Comparison of ENCODE assay signal across 8 cellular contexts in the genomic region with DNA sequence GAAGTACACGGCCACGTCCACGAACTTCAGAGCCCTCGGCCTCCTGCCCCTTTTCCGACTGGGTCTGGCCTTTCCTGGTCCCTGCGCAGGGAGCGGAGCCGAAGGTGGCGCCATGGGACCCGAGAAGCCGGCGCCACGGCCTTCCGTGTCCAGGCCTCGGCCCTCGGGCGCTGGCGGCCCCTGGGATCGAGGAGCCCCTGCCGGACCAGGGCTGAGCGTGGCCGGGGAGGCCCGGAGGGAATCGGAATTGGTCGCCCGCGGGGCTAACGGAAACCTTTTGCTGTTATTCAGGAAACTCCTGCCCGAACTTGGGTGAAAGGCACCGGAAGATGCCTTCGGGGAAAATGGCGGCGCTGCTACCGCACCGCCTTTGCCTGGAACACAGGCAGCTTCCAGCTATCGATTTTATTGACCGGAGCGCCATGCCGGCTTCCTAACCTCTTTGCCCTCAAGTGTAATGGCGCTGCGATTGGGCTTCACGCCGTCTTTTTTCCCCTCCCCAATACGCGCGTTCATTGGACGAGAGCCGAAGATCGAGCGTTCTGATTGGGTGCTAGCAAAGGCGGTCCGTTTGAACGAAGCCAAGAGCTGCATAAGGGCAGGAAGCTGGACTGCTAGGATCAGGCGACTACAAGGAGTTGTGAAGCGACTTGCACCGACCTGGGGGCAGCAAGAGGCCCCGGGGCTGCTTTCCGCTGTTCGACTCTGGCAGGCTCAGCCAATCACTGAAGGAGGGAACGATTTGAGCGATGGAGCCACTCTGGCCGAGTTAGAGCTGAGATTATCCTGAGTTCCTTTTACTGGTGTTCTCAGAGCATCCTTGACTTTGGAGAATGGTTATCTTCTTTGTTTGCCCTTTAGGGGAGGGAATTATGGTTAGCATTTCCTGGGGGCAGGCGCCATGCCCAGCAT. TPM values are rescaled to one million over a fixed set of nuclear protein-coding genes. Genes with fewer than 3 reads are reported as not detected.
DNase-seq lines count a peak whose midpoint lies in the region; ATAC-seq and TF ChIP-seq lines count a peak whose summit lies in the region.

Gene ZNF689, minus strand, starts transcription at position 462 of the 912 bp plus-strand sequence. Its CDS starts 348 bp downstream, at position 114.

- 1% methylated on average over 63 of the region's 63 CpGs for WGBS in thymus

- no peak for TF ChIP-seq CTCF in glutamatergic neuron (IDR thresholded peaks at IDR 0.05; ENCODE audit: partially characterized antibody, unreplicated experiment)
- no peak for TF ChIP-seq CTCF in osteoblast (IDR thresholded peaks at IDR 0.05; ENCODE audit: extremely low read depth, low read depth, low read length)

- H3K27ac ChIP-seq in osteoblast (ENCODE audit: low read depth, low read length) (peak within 1 kb of the TSS; percentile 88), thymus (ENCODE audit: low read depth) (peak within 1 kb of the TSS; percentile 83)

- peak within 1 kb of the TSS; percentile 99 for H2AFZ ChIP-seq in osteoblast (ENCODE audit: low read length)

- no peaks in the 10 kb centered on the region for H4K20me1 ChIP-seq in osteoblast (ENCODE audit: insufficient read depth, low read length)

- H3K27me3 Mint-ChIP-seq in activated naive CD8-positive, alpha-beta T cell, result no peaks in the 10 kb centered on the region
- peaks cover 6% of the 10 kb centered on the region for H3K27me3 Mint-ChIP-seq in glutamatergic neuron (ENCODE audit: unreplicated experiment)

- no peaks in the 10 kb centered on the region for H3K36me3 Mint-ChIP-seq in activated naive CD8-positive, alpha-beta T cell
- H3K36me3 Mint-ChIP-seq in glutamatergic neuron (ENCODE audit: unreplicated experiment), result no peaks in the 10 kb centered on the region

- H3K4me3 ChIP-seq in GM08714 (ENCODE audit: low read length) (peak within 1 kb of the TSS; percentile 88), osteoblast (ENCODE audit: insufficient read depth, low read length) (peak within 1 kb of the TSS; percentile 89), thymus (ENCODE audit: low read length) (peak within 1 kb of the TSS; percentile 70)

- H3K4me2 ChIP-seq in osteoblast (ENCODE audit: insufficient read depth, low read length), result peak within 1 kb of the TSS; percentile 97

- peaks cover 10% of the 10 kb centered on the region for H3K4me1 ChIP-seq in osteoblast (ENCODE audit: insufficient read depth, low read length)
- H3K4me1 ChIP-seq in thymus (ENCODE audit: control insufficient read depth, insufficient read depth, low read length), result peaks cover 2% of the 10 kb centered on the region

- DNase-seq in NCI-H1105 (lab: John Stamatoyannopoulos, UW), result peak; percentile 94
- DNase-seq in SKM-1 treated with dmso at 0.1 percent for 144 hours (lab: John Stamatoyannopoulos, UW; ENCODE audit: unreplicated experiment), result peak; percentile 92
- peak; percentile 93 for DNase-seq in glutamatergic neuron
- peak; percentile 98 for DNase-seq in osteoblast (ENCODE audit: insufficient read length, low spot score, missing footprints)

- H3K9me3 Mint-ChIP-seq in activated naive CD8-positive, alpha-beta T cell (ENCODE audit: low read depth), result no peaks in the 10 kb centered on the region
- peaks cover 10% of the 10 kb centered on the region for H3K9me3 Mint-ChIP-seq in glutamatergic neuron (ENCODE audit: unreplicated experiment)

- H3K9me3 ChIP-seq in osteoblast (ENCODE audit: low read depth, low read length) (no peaks in the 10 kb centered on the region), thymus (ENCODE audit: control insufficient read depth) (no peaks in the 10 kb centered on the region)

- peaks cover 17% of the 10 kb centered on the region for H3K4me1 Mint-ChIP-seq in activated naive CD8-positive, alpha-beta T cell (ENCODE audit: low read depth)
- H3K4me1 Mint-ChIP-seq in glutamatergic neuron (ENCODE audit: low read depth, unreplicated experiment), result peaks cover 3% of the 10 kb centered on the region

- H3K79me2 ChIP-seq in osteoblast (ENCODE audit: insufficient read depth, low read length), result peaks cover 21% of the 10 kb centered on the region

- peak within 1 kb of the TSS; percentile 95 for H3K4me3 Mint-ChIP-seq in activated naive CD8-positive, alpha-beta T cell
- H3K4me3 Mint-ChIP-seq in glutamatergic neuron (ENCODE audit: unreplicated experiment), result peak within 1 kb of the TSS; percentile 86

- ATAC-seq in HG02610 (IDR thresholded peaks at IDR 0.05; ENCODE audit: unreplicated experiment), result peak; percentile 83

- peaks cover 11% of the 10 kb centered on the region for H3K36me3 ChIP-seq in osteoblast (ENCODE audit: insufficient read depth, low read length)
- peaks cover 7% of the 10 kb centered on the region for H3K36me3 ChIP-seq in thymus (ENCODE audit: control insufficient read depth, insufficient read depth)

- peak within 1 kb of the TSS; percentile 99 for H3K27ac Mint-ChIP-seq in activated naive CD8-positive, alpha-beta T cell
- peak within 1 kb of the TSS; percentile 93 for H3K27ac Mint-ChIP-seq in glutamatergic neuron (ENCODE audit: unreplicated experiment)

- H3K27me3 ChIP-seq in osteoblast (ENCODE audit: insufficient read depth, low read length), result no peaks in the 10 kb centered on the region
- no peaks in the 10 kb centered on the region for H3K27me3 ChIP-seq in thymus (ENCODE audit: control insufficient read depth, insufficient read depth)

RNA-seq across cellular contexts. Expression of gene ZNF689, which starts in this region (rescaled TPM):
- 14.6 TPM for total RNA-seq in glutamatergic neuron (ENCODE audit: unreplicated experiment)
- 7.1 and 8.3 TPM in 2 replicates for total RNA-seq in osteoblast
- 4.3 TPM for polyA plus RNA-seq in thymus

Comparison
In these comparisons a context has a peak if more than half of its experiments do, and no peak if none do; other contexts are left out.
1. Peak in every context shown above with its lines: DNase-seq, ATAC-seq, H3K4me3 ChIP-seq and H3K27ac ChIP-seq.